1 cellular context compared by ENCODE assay signal in the genomic region with DNA sequence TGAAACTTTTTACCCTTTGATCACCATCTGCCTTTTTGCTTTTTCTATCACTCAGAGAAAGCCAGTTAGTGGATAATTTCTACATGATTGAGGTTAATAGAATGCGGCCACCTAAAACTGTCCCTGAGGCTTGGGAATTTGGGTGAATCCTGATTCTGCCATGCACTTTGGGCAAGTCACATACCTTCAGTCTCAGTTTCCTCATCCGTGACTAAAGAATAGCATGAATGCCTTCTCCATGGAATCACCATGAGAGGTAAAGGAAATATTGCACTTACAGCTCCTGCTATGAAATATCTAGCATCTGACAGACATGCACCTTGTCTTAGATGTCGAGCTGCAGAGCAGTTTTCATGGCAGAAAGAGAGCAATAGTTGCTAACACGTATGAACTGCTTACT.
TF ChIP-seq lines count a peak whose summit lies in the region.

No MANE protein-coding gene starts in this region.

TF ChIP-seq in IMR-90, 13 proteins besides CTCF, POLR2A, EP300 and RAD21:
- TF ChIP-seq NFE2L2 (IDR thresholded peaks at IDR 0.05; ENCODE audit: low read depth, low read length) (no peak), MAFK (IDR thresholded peaks at IDR 0.05; ENCODE audit: low read depth, low read length) (no peak), BHLHE40 (IDR thresholded peaks at IDR 0.05; ENCODE audit: low read depth, low read length) (no peak), SMC3 (IDR thresholded peaks at IDR 0.05; ENCODE audit: low read depth, low read length) (no peak)
- TF ChIP-seq, protein P1, sequence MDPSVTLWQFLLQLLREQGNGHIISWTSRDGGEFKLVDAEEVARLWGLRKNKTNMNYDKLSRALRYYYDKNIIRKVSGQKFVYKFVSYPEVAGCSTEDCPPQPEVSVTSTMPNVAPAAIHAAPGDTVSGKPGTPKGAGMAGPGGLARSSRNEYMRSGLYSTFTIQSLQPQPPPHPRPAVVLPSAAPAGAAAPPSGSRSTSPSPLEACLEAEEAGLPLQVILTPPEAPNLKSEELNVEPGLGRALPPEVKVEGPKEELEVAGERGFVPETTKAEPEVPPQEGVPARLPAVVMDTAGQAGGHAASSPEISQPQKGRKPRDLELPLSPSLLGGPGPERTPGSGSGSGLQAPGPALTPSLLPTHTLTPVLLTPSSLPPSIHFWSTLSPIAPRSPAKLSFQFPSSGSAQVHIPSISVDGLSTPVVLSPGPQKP (IDR thresholded peaks at IDR 0.05; ENCODE audit: borderline replicate concordance, low read depth, low read length) = no peak
TF ChIP-seq in IMR-90: peak in this region for 0.
